In genomic region chr12:96489392-96490056, GRCh38 we compare ENCODE assay signal across 8 cellular contexts. TPM values are rescaled to one million over a fixed set of nuclear protein-coding genes. Genes with fewer than 3 reads are reported as not detected.
DNase-seq lines count a peak whose midpoint lies in the region; ATAC-seq and TF ChIP-seq lines count a peak whose summit lies in the region.

Gene CFAP54, plus strand, starts transcription at chr12:96489577. Its CDS starts 33 bp downstream, at chr12:96489610.

- CTCF ChIA-PET in activated CD4-positive, alpha-beta T cell treated with anti-CD3 and anti-CD28 coated beads for 36 hours (lab: Charles Lee), result interaction anchor here (0.7 to 2.5 kb wide), 19 partner anchors 12 to 828 kb away, joined by 3 to 21 read pairs (median 3); partner anchors contain the start of gene CDK17

- peak within 1 kb of the TSS in 1 of 2 donors; percentile 48 for H3K27ac ChIP-seq in coronary artery
- peak within 1 kb of the TSS; percentile 36 for H3K27ac ChIP-seq in layer of hippocampus (ENCODE audit: low read depth, low read length)

- intact Hi-C loops in activated CD4-positive, alpha-beta T cell treated with anti-CD3 and anti-CD28 coated beads for 36 hours (cut with DNase I, micrococcal nuclease), result loop anchor here (1.0 to 5.0 kb wide), 10 partner anchors 12 to 454 kb away; partner anchors contain the start of genes LTA4H (in 1 of the 2) and NEDD1 (in 1 of the 2)

- peaks cover 31% of the 10 kb centered on the region for H3K4me1 Mint-ChIP-seq in activated CD4-positive, alpha-beta T cell treated with anti-CD3 and anti-CD28 coated beads for 36 hours

- H3K27me3 Mint-ChIP-seq in activated CD4-positive, alpha-beta T cell treated with anti-CD3 and anti-CD28 coated beads for 36 hours, result no peaks in the 10 kb centered on the region

- H3K27me3 ChIP-seq in layer of hippocampus (ENCODE audit: control insufficient read depth, insufficient read depth, low read length), result no peaks in the 10 kb centered on the region

- TF ChIP-seq CTCF in AG09319 (IDR thresholded peaks at IDR 0.05; ENCODE audit: low read depth, low read length) (peak; percentile 90), coronary artery (IDR thresholded peaks at IDR 0.05) (peak; percentile 67)

- DNase-seq in AG09319 (ENCODE audit: extremely low read depth, low read depth) (peak; percentile 75), NCI-H460 (ENCODE audit: extremely low read depth, low read depth) (peak; percentile 93), coronary artery (ENCODE audit: low spot score) (peak; percentile 95)
- peak; percentile 97 for DNase-seq in activated CD4-positive, alpha-beta T cell treated with anti-CD3 and anti-CD28 coated beads for 36 hours
- DNase-seq in stimulated activated CD4-positive, alpha-beta T cell treated with anti-CD3 and anti-CD28 coated beads, Interleukin-1b, Interleukin-23, amount 100 ng/mL, for 24 hours (ENCODE audit: low read depth in 4 of 4, low spot score in 1 of 4), result peak; percentile 80 to 93 (median 85)

- peak within 1 kb of the TSS; percentile 68 for H3K4me3 ChIP-seq in coronary artery

- peak within 1 kb of the TSS; percentile 80 for H3K4me3 Mint-ChIP-seq in activated CD4-positive, alpha-beta T cell treated with anti-CD3 and anti-CD28 coated beads for 36 hours

- no peaks in the 10 kb centered on the region for H3K9me3 Mint-ChIP-seq in activated CD4-positive, alpha-beta T cell treated with anti-CD3 and anti-CD28 coated beads for 36 hours (ENCODE audit: low read depth)

- H3K36me3 Mint-ChIP-seq in activated CD4-positive, alpha-beta T cell treated with anti-CD3 and anti-CD28 coated beads for 36 hours (ENCODE audit: low read depth), result no peaks in the 10 kb centered on the region

- H3K27ac Mint-ChIP-seq in activated CD4-positive, alpha-beta T cell treated with anti-CD3 and anti-CD28 coated beads for 36 hours, result peak within 1 kb of the TSS; percentile 66

- ATAC-seq in GM19035 (IDR thresholded peaks at IDR 0.05; ENCODE audit: unreplicated experiment), result peak; percentile 93
- peak; percentile 98 for ATAC-seq in HG03354 (IDR thresholded peaks at IDR 0.05; ENCODE audit: poor library complexity, severe bottlenecking, unreplicated experiment)
- peak; percentile 86 for ATAC-seq in activated CD4-positive, alpha-beta T cell treated with anti-CD3 and anti-CD28 coated beads for 36 hours

- POLR2A ChIA-PET in activated CD4-positive, alpha-beta T cell treated with anti-CD3 and anti-CD28 coated beads for 36 hours (lab: Charles Lee), result interaction anchor here (1.0 kb wide), 1 partner anchor 99 kb away, joined by 5 read pairs; no protein-coding TSS in a partner anchor

RNA-seq across cellular contexts. Expression of gene CFAP54, which starts in this region (rescaled TPM):
- total RNA-seq in NCI-H460 (2014; rRNA removed; shearing (Covaris generic)), result 0.20 and 0.72 TPM in 2 replicates
- 0.01 and 0.21 TPM in 2 replicates for polyA plus RNA-seq in NCI-H460 (2014; cell fraction: nucleus; rRNA removed)
- under 1 TPM; 0.37 to 0.44 TPM for total RNA-seq in activated CD4-positive, alpha-beta T cell treated with anti-CD3 and anti-CD28 coated beads for 36 hours

Comparison
In these comparisons a context has a peak if more than half of its experiments do, and no peak if none do; other contexts are left out.
1. Peak in DNase-seq in NCI-H460; RNA of the gene not detected or under 1 TPM.
2. Peak in DNase-seq and ATAC-seq in activated CD4-positive, alpha-beta T cell treated with anti-CD3 and anti-CD28 coated beads for 36 hours; RNA of the gene not detected or under 1 TPM.